In genomic region chr17:82985436-82985820, GRCh38 we compare ENCODE assay signal across 14 cellular contexts.
A peak's percentile ranks its signal among the peaks of the same experiment; 100 is the strongest.
DNase-seq lines count a peak whose midpoint lies in the region; ATAC-seq and TF ChIP-seq lines count a peak whose summit lies in the region.
"Had no signal": no experiment of that assay in that cellular context is flagged by ENCODE, and none has a peak within 500 bp of the region (broad histone marks: within the 10 kb centered on the region; RNA-seq: fewer than 3 reads in every experiment).

No MANE protein-coding gene starts in this region.

- peaks cover 26% of the 10 kb centered on the region for H3K36me3 Mint-ChIP-seq in activated CD4-positive, alpha-beta T cell treated with anti-CD3 and anti-CD28 coated beads, Interleukin-2, amount 10 ng/mL, durations not matched to agents 7 days and 5 days (ENCODE audit: low read depth)
- H3K36me3 Mint-ChIP-seq in dendritic cell treated with granulocyte-macrophage colony-stimulating factor and Interleukin-4, amounts not matched to agents 40 ng/mL and 50 ng/mL, for 4 days (ENCODE audit: low read depth) = peaks cover 15% of the 10 kb centered on the region

- peak overlapping the region; percentile 83 for H3K27ac Mint-ChIP-seq in activated CD4-positive, alpha-beta T cell treated with anti-CD3 and anti-CD28 coated beads, Interleukin-2, amount 10 ng/mL, durations not matched to agents 7 days and 5 days
- H3K27ac Mint-ChIP-seq in dendritic cell treated with granulocyte-macrophage colony-stimulating factor and Interleukin-4, amounts not matched to agents 40 ng/mL and 50 ng/mL, for 4 days = peak overlapping the region; percentile 73
- H3K27ac Mint-ChIP-seq: activated naive CD4-positive, alpha-beta T cell treated with anti-CD3 and anti-CD28 coated beads for 36 hours had no signal

- H3K36me3 ChIP-seq in H7 (replicated peaks; ENCODE audit: control insufficient read depth, insufficient read depth, low read length) (no peaks in the 10 kb centered on the region), osteoblast (ENCODE audit: insufficient read depth, low read length) (no peaks in the 10 kb centered on the region)
- H3K36me3 ChIP-seq: upper lobe of left lung had no signal

- intact Hi-C loops in dendritic cell treated with granulocyte-macrophage colony-stimulating factor and Interleukin-4, amounts not matched to agents 40 ng/mL and 50 ng/mL, for 4 days (cut with micrococcal nuclease) = no loop called here

- H3K27me3 Mint-ChIP-seq in activated CD4-positive, alpha-beta T cell treated with anti-CD3 and anti-CD28 coated beads, Interleukin-2, amount 10 ng/mL, durations not matched to agents 7 days and 5 days = peaks cover 3% of the 10 kb centered on the region
- H3K27me3 Mint-ChIP-seq in dendritic cell treated with granulocyte-macrophage colony-stimulating factor and Interleukin-4, amounts not matched to agents 40 ng/mL and 50 ng/mL, for 4 days = peaks cover 4% of the 10 kb centered on the region

- peaks cover 45% of the 10 kb centered on the region for H3K4me1 Mint-ChIP-seq in activated CD4-positive, alpha-beta T cell treated with anti-CD3 and anti-CD28 coated beads, Interleukin-2, amount 10 ng/mL, durations not matched to agents 7 days and 5 days
- peaks cover 55% of the 10 kb centered on the region for H3K4me1 Mint-ChIP-seq in dendritic cell treated with granulocyte-macrophage colony-stimulating factor and Interleukin-4, amounts not matched to agents 40 ng/mL and 50 ng/mL, for 4 days (ENCODE audit: low read depth)

- no peaks in the 10 kb centered on the region for H3K9me3 ChIP-seq in osteoblast (ENCODE audit: low read depth, low read length)
- H3K9me3 ChIP-seq: upper lobe of left lung had no signal

- peak overlapping the region; percentile 77 for H2AFZ ChIP-seq in osteoblast (ENCODE audit: low read length)

- H3K4me3 ChIP-seq in H7 (ENCODE audit: insufficient read depth, low read depth, low read length) (no peak overlapping the region), osteoblast (ENCODE audit: insufficient read depth, low read length) (no peak overlapping the region)
- H3K4me3 ChIP-seq: upper lobe of left lung had no signal

- peak overlapping the region; percentile 61 for H3K4me2 ChIP-seq in osteoblast (ENCODE audit: insufficient read depth, low read length)

- no peaks in the 10 kb centered on the region for H3K27me3 ChIP-seq in H7 (ENCODE audit: control insufficient read depth, insufficient read depth, low read length)
- H3K27me3 ChIP-seq in osteoblast (ENCODE audit: insufficient read depth, low read length) = no peaks in the 10 kb centered on the region
- H3K27me3 ChIP-seq: upper lobe of left lung had no signal

- ATAC-seq in GM19328 (IDR thresholded peaks at IDR 0.05; ENCODE audit: unreplicated experiment) (no peak), GM19035 (IDR thresholded peaks at IDR 0.05; ENCODE audit: unreplicated experiment) (no peak)
- ATAC-seq: left colon had no signal

- H3K9me3 Mint-ChIP-seq in activated CD4-positive, alpha-beta T cell treated with anti-CD3 and anti-CD28 coated beads, Interleukin-2, amount 10 ng/mL, durations not matched to agents 7 days and 5 days = peaks cover 6% of the 10 kb centered on the region
- H3K9me3 Mint-ChIP-seq in dendritic cell treated with granulocyte-macrophage colony-stimulating factor and Interleukin-4, amounts not matched to agents 40 ng/mL and 50 ng/mL, for 4 days = no peaks in the 10 kb centered on the region
- H3K9me3 Mint-ChIP-seq: activated naive CD4-positive, alpha-beta T cell treated with anti-CD3 and anti-CD28 coated beads for 36 hours had no signal

- peaks cover 17% of the 10 kb centered on the region for H3K4me1 ChIP-seq in osteoblast (ENCODE audit: insufficient read depth, low read length)

- POLR2A ChIA-PET in activated CD4-positive, alpha-beta T cell treated with anti-CD3 and anti-CD28 coated beads, Interleukin-2, amount 10 ng/mL, durations not matched to agents 7 days and 5 days (lab: Charles Lee) = interaction anchor here (0.6 kb wide), 1 partner anchor 208 kb away, joined by 4 read pairs; no protein-coding TSS in a partner anchor

- CTCF ChIA-PET in activated CD4-positive, alpha-beta T cell treated with anti-CD3 and anti-CD28 coated beads, Interleukin-2, amount 10 ng/mL, durations not matched to agents 7 days and 5 days (lab: Charles Lee) = interaction anchor here (0.9 to 1.1 kb wide), 2 partner anchors 16 to 100 kb away, joined by 3 to 4 read pairs; no protein-coding TSS in a partner anchor

- peaks cover 3% of the 10 kb centered on the region for H4K20me1 ChIP-seq in osteoblast (ENCODE audit: insufficient read depth, low read length)

- no peak overlapping the region for H3K4me3 Mint-ChIP-seq in activated CD4-positive, alpha-beta T cell treated with anti-CD3 and anti-CD28 coated beads, Interleukin-2, amount 10 ng/mL, durations not matched to agents 7 days and 5 days
- H3K4me3 Mint-ChIP-seq in dendritic cell treated with granulocyte-macrophage colony-stimulating factor and Interleukin-4, amounts not matched to agents 40 ng/mL and 50 ng/mL, for 4 days = no peak overlapping the region

- no peak for DNase-seq in activated CD4-positive, alpha-beta T cell treated with anti-CD3 and anti-CD28 coated beads, Interleukin-2, amount 10 ng/mL, durations not matched to agents 7 days and 5 days
- DNase-seq in activated CD4-positive, alpha-beta T cell treated with anti-CD3 and anti-CD28 coated beads, Interleukin-2, amount 50 U/mL, for 48 hours = no peak
- DNase-seq in H7 (peak; percentile 38), osteoblast (ENCODE audit: insufficient read length, low spot score, missing footprints) (no peak), NCI-H146 treated with DMSO at 0.1 percent for 48 hours (lab: John Stamatoyannopoulos, UW; ENCODE audit: unreplicated experiment) (no peak)
- DNase-seq: EL, NCI-H1048, NCI-H526 had no signal

- H3K79me2 ChIP-seq in osteoblast (ENCODE audit: insufficient read depth, low read length) = no peaks in the 10 kb centered on the region

- no peak for TF ChIP-seq CTCF in osteoblast (IDR thresholded peaks at IDR 0.05; ENCODE audit: extremely low read depth, low read depth, low read length)

- H3K27ac ChIP-seq in osteoblast (ENCODE audit: low read depth, low read length) = no peak overlapping the region
- H3K27ac ChIP-seq: upper lobe of left lung had no signal
